ENCODE assay signal across 11 cellular contexts in the genomic region with DNA sequence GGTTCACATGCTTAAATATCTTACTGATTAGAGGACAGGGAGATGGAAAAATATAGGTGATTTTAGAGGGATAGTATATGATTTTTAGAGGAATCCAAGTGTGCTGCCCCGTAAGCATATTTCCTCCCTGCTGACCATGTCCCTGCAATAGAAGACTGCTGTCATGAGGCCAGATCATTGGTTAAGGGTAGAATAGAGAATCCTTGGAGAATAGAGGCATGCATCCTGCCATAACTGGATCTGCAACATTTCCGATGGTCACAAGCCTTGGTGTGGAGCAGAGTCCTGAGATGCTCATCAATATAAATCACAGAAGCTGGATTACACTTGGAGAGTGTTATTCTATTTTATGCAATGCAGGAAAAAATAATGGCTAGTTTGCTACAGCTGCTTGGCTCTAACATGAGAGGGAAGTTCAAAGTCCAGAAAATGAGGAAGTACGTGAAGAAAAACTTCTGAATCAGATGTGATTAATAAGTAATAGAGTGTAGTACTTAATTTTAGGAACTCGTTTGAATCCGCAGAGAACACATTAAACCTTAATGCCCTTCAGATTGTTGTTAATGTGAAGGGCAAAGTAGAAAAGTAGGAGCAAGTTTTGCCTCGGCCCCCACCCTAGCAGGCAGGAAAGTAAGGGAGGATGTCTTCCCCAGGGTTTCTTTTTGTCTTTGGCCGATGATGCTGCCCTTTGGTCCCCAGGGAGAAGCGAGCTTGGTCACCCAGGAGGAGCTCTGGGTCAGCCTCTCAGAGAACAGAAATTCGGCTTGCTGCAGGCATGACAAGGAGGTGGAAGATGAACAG. TPM values are rescaled to one million over a fixed set of nuclear protein-coding genes. Genes with fewer than 3 reads are reported as not detected.
DNase-seq lines count a peak whose midpoint lies in the region; ATAC-seq, FAIRE-seq and TF ChIP-seq lines count a peak whose summit lies in the region.
"Had no signal": no experiment of that assay in that cellular context is flagged by ENCODE, and none has a peak within 500 bp of the region (broad histone marks: within the 10 kb centered on the region; RNA-seq: fewer than 3 reads in every experiment).

No MANE protein-coding gene starts in this region.

- peak; percentile 21 for FAIRE-seq in endometrium (lab: Jason Lieb, UNC)
- FAIRE-seq: G401.6 had no signal

- in situ Hi-C loops in transverse colon (cut with MboI; ENCODE audit: low pct_ligation_motif_present in 1 of 4, low pct_unique_long_range_greater_than_20kb in 1 of 4, low sequenced_read_pairs in 3 of 4): no loop called here

- H3K4me2 ChIP-seq in BLaER1: peak overlapping the region; percentile 16

- no peaks in the 10 kb centered on the region for H4K20me1 ChIP-seq in BLaER1

- TF ChIP-seq POLR2A in transverse colon (IDR thresholded peaks at IDR 0.05): no peak
- TF ChIP-seq POLR2A in upper lobe of left lung (IDR thresholded peaks at IDR 0.05): no peak

- H3K9me3 ChIP-seq in BLaER1 (peaks cover 12% of the 10 kb centered on the region; the same call in 1 of the 2 replicates), transverse colon (no peaks in the 10 kb centered on the region), upper lobe of left lung (no peaks in the 10 kb centered on the region)
- H3K9me3 ChIP-seq: suprapubic skin had no signal

- DNase-seq in activated T-cell treated with anti-CD3 and anti-CD28 coated beads, Interleukin-2, amount 50 U/mL, for 48 hours: no peak
- DNase-seq in transverse colon: no peak
- no peak for DNase-seq in T1000 (lab: John Stamatoyannopoulos, UW)
- DNase-seq in upper lobe of left lung: no peak
- DNase-seq: MV-4-11 had no signal

- TF ChIP-seq CTCF in transverse colon (IDR thresholded peaks at IDR 0.05) (no peak), upper lobe of left lung (IDR thresholded peaks at IDR 0.05) (no peak)

- H3K4me3 ChIP-seq in BLaER1: no peak overlapping the region
- no peak overlapping the region for H3K4me3 ChIP-seq in transverse colon
- no peak overlapping the region for H3K4me3 ChIP-seq in upper lobe of left lung
- H3K4me3 ChIP-seq: suprapubic skin had no signal

- TF ChIP-seq EP300 in transverse colon (IDR thresholded peaks at IDR 0.05; ENCODE audit: low read depth) (no peak), upper lobe of left lung (IDR thresholded peaks at IDR 0.05) (no peak)

- no peak overlapping the region for H3K27ac ChIP-seq in BLaER1
- no peak overlapping the region for H3K27ac ChIP-seq in transverse colon
- H3K27ac ChIP-seq in upper lobe of left lung: no peak overlapping the region
- H3K27ac ChIP-seq: suprapubic skin had no signal

- H3K27me3 ChIP-seq in BLaER1 (no peaks in the 10 kb centered on the region), transverse colon (no peaks in the 10 kb centered on the region), upper lobe of left lung (no peaks in the 10 kb centered on the region)
- H3K27me3 ChIP-seq: suprapubic skin had no signal

- H3K36me3 ChIP-seq in BLaER1: no peaks in the 10 kb centered on the region
- H3K36me3 ChIP-seq in transverse colon: no peaks in the 10 kb centered on the region
- H3K36me3 ChIP-seq in upper lobe of left lung: no peaks in the 10 kb centered on the region
- H3K36me3 ChIP-seq: suprapubic skin had no signal

- peak; percentile 41 for ATAC-seq in GM19438 (IDR thresholded peaks at IDR 0.05; ENCODE audit: low read depth, unreplicated experiment)
- peak; percentile 61 for ATAC-seq in HG03354 (IDR thresholded peaks at IDR 0.05; ENCODE audit: poor library complexity, severe bottlenecking, unreplicated experiment)
- no peak for ATAC-seq in upper lobe of left lung (ENCODE audit: low FRiP score in 2 of 2)

- no peak overlapping the region for H3K9ac ChIP-seq in BLaER1

- WGBS in transverse colon (ENCODE audit: low coverage in 1 of 2), 2 donors: 44 to 55% methylated on average over 8 to 9 of the region's 9 CpGs
- 49 to 57% methylated on average over 9 of the region's 9 CpGs for WGBS in upper lobe of left lung, 2 donors

- H3K4me1 ChIP-seq in BLaER1: peaks cover 9% of the 10 kb centered on the region
- H3K4me1 ChIP-seq in transverse colon: peaks cover 0 to 22% (median 6%) of the 10 kb centered on the region in 4 donors
- H3K4me1 ChIP-seq in upper lobe of left lung: no peaks in the 10 kb centered on the region
- H3K4me1 ChIP-seq: suprapubic skin had no signal

- intact Hi-C loops in transverse colon (cut with DNase I; ENCODE audit: low total_unique reads): no loop called here

RNA-seq across cellular contexts. Expression of a gene that starts 59.4 kb away (rescaled TPM):
- total RNA-seq in transverse colon (10 to 100 TPM in 3 of 4 donors, 1 to 10 TPM in 1; 1.2 to 25.7 (median 21.7) TPM), upper lobe of left lung (10 to 100 TPM in 4 of 6 donors, 1 to 10 TPM in 2; 6.4 to 25.2 (median 10.5) TPM)

Comparison
In these comparisons a context has a peak if more than half of its experiments do, and no peak if none do; other contexts are left out.
1. ATAC-seq: peak in GM19438 (single experiment) and HG03354 (single experiment); none in upper lobe of left lung (0 of 2).